1 cellular context compared by ENCODE assay signal in genomic region chr11:67521924-67522323, GRCh38.
TF ChIP-seq lines count a peak whose summit lies in the region.

No MANE protein-coding gene starts in this region.

TF ChIP-seq in IMR-90, 13 proteins besides CTCF, POLR2A, EP300 and RAD21:
- no peak for TF ChIP-seq RFX5 (IDR thresholded peaks at IDR 0.05; ENCODE audit: low read depth, low read length)
- TF ChIP-seq, protein P1, sequence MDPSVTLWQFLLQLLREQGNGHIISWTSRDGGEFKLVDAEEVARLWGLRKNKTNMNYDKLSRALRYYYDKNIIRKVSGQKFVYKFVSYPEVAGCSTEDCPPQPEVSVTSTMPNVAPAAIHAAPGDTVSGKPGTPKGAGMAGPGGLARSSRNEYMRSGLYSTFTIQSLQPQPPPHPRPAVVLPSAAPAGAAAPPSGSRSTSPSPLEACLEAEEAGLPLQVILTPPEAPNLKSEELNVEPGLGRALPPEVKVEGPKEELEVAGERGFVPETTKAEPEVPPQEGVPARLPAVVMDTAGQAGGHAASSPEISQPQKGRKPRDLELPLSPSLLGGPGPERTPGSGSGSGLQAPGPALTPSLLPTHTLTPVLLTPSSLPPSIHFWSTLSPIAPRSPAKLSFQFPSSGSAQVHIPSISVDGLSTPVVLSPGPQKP (IDR thresholded peaks at IDR 0.05; ENCODE audit: borderline replicate concordance, low read depth, low read length), result no peak
- TF ChIP-seq RCOR1 (IDR thresholded peaks at IDR 0.05; ENCODE audit: insufficient replicate concordance, low read length), result no peak
- no peak for TF ChIP-seq SMC3 (IDR thresholded peaks at IDR 0.05; ENCODE audit: low read depth, low read length)
- TF ChIP-seq MXI1 (IDR thresholded peaks at IDR 0.05; ENCODE audit: borderline replicate concordance, low read depth, low read length), result no peak
- TF ChIP-seq CEBPB (IDR thresholded peaks at IDR 0.05; ENCODE audit: low read depth, low read length), result no peak
